In the genomic region with DNA sequence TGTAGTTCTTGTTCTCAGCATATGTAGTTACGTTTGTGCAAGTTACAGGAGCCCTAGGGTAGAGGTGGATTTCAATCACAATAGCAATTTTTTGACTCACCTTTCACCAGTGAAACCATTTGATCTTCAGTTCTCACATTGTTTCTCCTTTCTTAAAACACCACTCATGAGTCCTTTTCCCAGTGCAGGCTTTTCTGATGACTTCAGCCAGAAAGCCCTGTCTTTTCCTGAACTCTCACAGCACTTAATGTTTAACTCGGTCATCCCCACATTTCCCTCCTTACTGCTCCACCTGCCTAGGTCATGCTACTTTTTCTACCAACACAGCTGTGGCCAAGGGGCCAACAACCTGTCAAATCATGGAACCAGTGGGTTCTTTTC, we compare ENCODE assay signal across 16 cellular contexts. TPM values are rescaled to one million over a fixed set of nuclear protein-coding genes. Genes with fewer than 3 reads are reported as not detected.
DNase-seq lines count a peak whose midpoint lies in the region; ATAC-seq and TF ChIP-seq lines count a peak whose summit lies in the region.
"Had no signal": no experiment of that assay in that cellular context is flagged by ENCODE, and none has a peak within 500 bp of the region (broad histone marks: within the 10 kb centered on the region; RNA-seq: fewer than 3 reads in every experiment).

No MANE protein-coding gene starts in this region.

- peak; percentile 54 for ATAC-seq in GM18870 (IDR thresholded peaks at IDR 0.05; ENCODE audit: unreplicated experiment)
- peak; percentile 60 for ATAC-seq in HG02642 (IDR thresholded peaks at IDR 0.05; ENCODE audit: poor library complexity, unreplicated experiment)
- no peak for ATAC-seq in natural killer cell
- no peak for ATAC-seq in CD4-positive, alpha-beta T cell (ENCODE audit: poor library complexity)
- ATAC-seq: left ventricle myocardium superior had no signal

- H3K27ac Mint-ChIP-seq in nephron progenitor cell (peak overlapping the region; percentile 11), natural killer cell (no peak overlapping the region)
- H3K27ac Mint-ChIP-seq in CD4-positive, alpha-beta T cell = no peak overlapping the region
- H3K27ac Mint-ChIP-seq: CD14-positive monocyte; T-helper 1 cell treated with Interleukin-12 subunit alpha and Interleukin-12 subunit beta and Interleukin-4 antibody, amounts not matched to agents 30 μg/mL and 1 μg/mL, for 36 hours had no signal

- POLR2A ChIA-PET in CD4-positive, alpha-beta T cell (lab: Charles Lee) = no interaction called here

- no peaks in the 10 kb centered on the region for H3K36me3 ChIP-seq in adrenal gland (replicated peaks in 1 of 2)
- H3K36me3 ChIP-seq in breast epithelium = no peaks in the 10 kb centered on the region

- no peaks in the 10 kb centered on the region for H3K9me3 ChIP-seq in adrenal gland (replicated peaks in 1 of 3)
- no peaks in the 10 kb centered on the region for H3K9me3 ChIP-seq in breast epithelium
- H3K9me3 ChIP-seq in CD4-positive, alpha-beta T cell (ENCODE audit: control insufficient read depth, low read length) = no peaks in the 10 kb centered on the region

- H3K4me1 Mint-ChIP-seq in nephron progenitor cell (no peaks in the 10 kb centered on the region), natural killer cell (peaks cover 34 to 40% of the 10 kb centered on the region in 2 donors)
- no peaks in the 10 kb centered on the region for H3K4me1 Mint-ChIP-seq in CD4-positive, alpha-beta T cell (ENCODE audit: low read depth)

- peaks cover 23 to 41% of the 10 kb centered on the region in 2 donors for H3K4me1 ChIP-seq in adrenal gland (replicated peaks in 1 of 2)
- no peaks in the 10 kb centered on the region for H3K4me1 ChIP-seq in breast epithelium

- TF ChIP-seq POLR2A in adrenal gland (IDR thresholded peaks at IDR 0.05) (no peak), breast epithelium (IDR thresholded peaks at IDR 0.05) (no peak)

- H3K27ac ChIP-seq in adrenal gland (peak overlapping the region in 4 of 5 donors; percentile 4 to 65 (median 30)), breast epithelium (no peak overlapping the region)
- H3K27ac ChIP-seq in CD4-positive, alpha-beta T cell (ENCODE audit: low read depth, low read length) = no peak overlapping the region
- H3K27ac ChIP-seq: skin epidermis had no signal

- H3K9me3 Mint-ChIP-seq in nephron progenitor cell (no peaks in the 10 kb centered on the region), natural killer cell (no peaks in the 10 kb centered on the region)
- no peaks in the 10 kb centered on the region for H3K9me3 Mint-ChIP-seq in CD4-positive, alpha-beta T cell
- H3K9me3 Mint-ChIP-seq: T-helper 1 cell treated with Interleukin-12 subunit alpha and Interleukin-12 subunit beta and Interleukin-4 antibody, amounts not matched to agents 30 μg/mL and 1 μg/mL, for 36 hours had no signal

- 40 to 61% (median 47%) methylated on average over 2 of the region's 2 CpGs for WGBS in adrenal gland, 4 donors

- DNase-seq in adrenal gland (no peak), nephron progenitor cell (no peak), natural killer cell (no peak), mesenteric fat pad (ENCODE audit: low spot score) (no peak), breast epithelium (ENCODE audit: low spot score in 2 of 2) (no peak)
- no peak for DNase-seq in CD4-positive, alpha-beta T cell
- DNase-seq: head of caudate nucleus, left ventricle myocardium superior, NCI-H2171 treated with DMSO at 0.1 percent for 48 hours, substantia nigra had no signal

- H3K4me3 Mint-ChIP-seq in nephron progenitor cell (no peak overlapping the region), natural killer cell (no peak overlapping the region)
- H3K4me3 Mint-ChIP-seq in CD4-positive, alpha-beta T cell = no peak overlapping the region
- H3K4me3 Mint-ChIP-seq: CD14-positive monocyte; T-helper 1 cell treated with Interleukin-12 subunit alpha and Interleukin-12 subunit beta and Interleukin-4 antibody, amounts not matched to agents 30 μg/mL and 1 μg/mL, for 36 hours had no signal

- H3K27me3 Mint-ChIP-seq in nephron progenitor cell (ENCODE audit: low read depth, poor library complexity) (peaks cover 28% of the 10 kb centered on the region), natural killer cell (ENCODE audit: low read depth in 2 of 2) (peaks cover 16 to 18% of the 10 kb centered on the region in 2 donors)
- peaks cover 19% of the 10 kb centered on the region for H3K27me3 Mint-ChIP-seq in CD4-positive, alpha-beta T cell

- H3K36me3 Mint-ChIP-seq in nephron progenitor cell (ENCODE audit: low read depth) (no peaks in the 10 kb centered on the region), natural killer cell (no peaks in the 10 kb centered on the region)
- no peaks in the 10 kb centered on the region for H3K36me3 Mint-ChIP-seq in CD4-positive, alpha-beta T cell (ENCODE audit: low read depth)

- TF ChIP-seq CTCF in adrenal gland (IDR thresholded peaks at IDR 0.05) = no peak
- TF ChIP-seq CTCF in nephron progenitor cell (IDR thresholded peaks at IDR 0.05) = no peak
- TF ChIP-seq CTCF in natural killer cell (IDR thresholded peaks at IDR 0.05) = no peak
- TF ChIP-seq CTCF in breast epithelium (IDR thresholded peaks at IDR 0.05) = no peak
- no peak for TF ChIP-seq CTCF in CD4-positive, alpha-beta T cell (IDR thresholded peaks at IDR 0.05)

- CTCF ChIA-PET in CD4-positive, alpha-beta T cell (lab: Charles Lee) = no interaction called here

- H3K27me3 ChIP-seq in adrenal gland (no peaks in the 10 kb centered on the region), breast epithelium (no peaks in the 10 kb centered on the region)
- H3K27me3 ChIP-seq in CD4-positive, alpha-beta T cell (ENCODE audit: control insufficient read depth, insufficient read depth, low read length) = peaks cover 13% of the 10 kb centered on the region

- no peak overlapping the region for H3K4me3 ChIP-seq in adrenal gland
- H3K4me3 ChIP-seq in breast epithelium = no peak overlapping the region
- H3K4me3 ChIP-seq: skin epidermis had no signal

- intact Hi-C loops in adrenal gland (cut with DNase I) (no loop called here), natural killer cell (cut with micrococcal nuclease) (no loop called here), breast epithelium (cut with DNase I; ENCODE audit: low total_unique reads) (no loop called here)
- intact Hi-C loops in CD4-positive, alpha-beta T cell (cut with DNase I, micrococcal nuclease) = no loop called here

RNA-seq across cellular contexts. Expression of gene ARHGEF28, which starts 37.9 kb away (rescaled TPM):
- total RNA-seq in adrenal gland (100 to 1,000 TPM in 1 of 8 donors, 10 to 100 TPM in 7; 33.5 to 138 (median 60.0) TPM), natural killer cell (1 to 10 TPM; 2.3 to 7.1 (median 5.8) TPM), mesenteric fat pad (9.4 TPM), breast epithelium (10 to 100 TPM; 11.4 to 65.4 (median 31.5) TPM)
- polyA plus RNA-seq in adrenal gland = 10 to 100 TPM; 25.3 to 40.9 (median 32.9) TPM
- not detected for total RNA-seq in CD4-positive, alpha-beta T cell
- total RNA-seq: OCI-LY7 had no signal
- polyA plus RNA-seq: CD14-positive monocyte had no signal

Comparison
In these comparisons a context has a peak if more than half of its experiments do, and no peak if none do; other contexts are left out.
1. ATAC-seq: peak in GM18870 (single experiment) and HG02642 (single experiment); none in natural killer cell (0 of 3) and CD4-positive, alpha-beta T cell (single experiment).
2. H3K27ac ChIP-seq: peak in adrenal gland (4 of 5); none in breast epithelium (0 of 2) and CD4-positive, alpha-beta T cell (single experiment).